22 cellular contexts compared by ENCODE assay signal in genomic region chr13:26686285-26686684, GRCh38.
DNase-seq lines count a peak whose midpoint lies in the region; TF ChIP-seq lines count a peak whose summit lies in the region.
"Had no signal": no experiment of that assay in that cellular context is flagged by ENCODE, and none has a peak within 500 bp of the region (broad histone marks: within the 10 kb centered on the region; RNA-seq: fewer than 3 reads in every experiment).

No MANE protein-coding gene starts in this region.

- no peak overlapping the region for H3K4me3 ChIP-seq in BLaER1
- no peak overlapping the region for H3K4me3 ChIP-seq in BLaER1 treated with 17β-estradiol and CSF1 and Interleukin-3, amounts not matched to agents 10 nM and 100 nM
- H3K4me3 ChIP-seq: GM12878 had no signal

- H3K27me3 Mint-ChIP-seq in chondrocyte (ENCODE audit: low read depth) = no peaks in the 10 kb centered on the region
- H3K27me3 Mint-ChIP-seq in activated T-cell treated with anti-CD3 and anti-CD28 coated beads, Interleukin-2, amount 50 U/mL, for 24 hours = peaks cover 12% of the 10 kb centered on the region

- no peak overlapping the region for H3K9ac ChIP-seq in BLaER1
- H3K9ac ChIP-seq in BLaER1 treated with 17β-estradiol and CSF1 and Interleukin-3, amounts not matched to agents 10 nM and 100 nM = no peak overlapping the region

- peaks cover 21% of the 10 kb centered on the region for H3K9me3 ChIP-seq in BLaER1
- H3K9me3 ChIP-seq in BLaER1 treated with 17β-estradiol and CSF1 and Interleukin-3, amounts not matched to agents 10 nM and 100 nM (replicated peaks in 1 of 11) = peaks cover 18 to 24% (median 22%) of the 10 kb centered on the region in 11 experiments
- H3K9me3 ChIP-seq: BE2C had no signal

- peaks cover 44% of the 10 kb centered on the region for H3K36me3 Mint-ChIP-seq in chondrocyte (ENCODE audit: low read depth)
- no peaks in the 10 kb centered on the region for H3K36me3 Mint-ChIP-seq in activated T-cell treated with anti-CD3 and anti-CD28 coated beads, Interleukin-2, amount 50 U/mL, for 24 hours (ENCODE audit: low read depth)
- H3K36me3 Mint-ChIP-seq: CD14-positive monocyte; CD4-positive, alpha-beta memory T cell; CD4-positive, CD25-positive, alpha-beta regulatory T cell had no signal

- H3K27ac ChIP-seq in BLaER1 = no peak overlapping the region
- no peak overlapping the region for H3K27ac ChIP-seq in BLaER1 treated with 17β-estradiol and CSF1 and Interleukin-3, amounts not matched to agents 10 nM and 100 nM

- H3K27ac Mint-ChIP-seq in chondrocyte (ENCODE audit: unreplicated experiment) = no peak overlapping the region
- H3K27ac Mint-ChIP-seq in activated T-cell treated with anti-CD3 and anti-CD28 coated beads, Interleukin-2, amount 50 U/mL, for 24 hours = no peak overlapping the region
- H3K27ac Mint-ChIP-seq: CD14-positive monocyte; CD4-positive, alpha-beta memory T cell; CD8-positive, alpha-beta memory T cell had no signal

- peak; percentile 48 for DNase-seq in chondrocyte (ENCODE audit: low spot score)
- DNase-seq in activated CD4-positive, CD25-positive, alpha-beta regulatory T cell (lab: John Stamatoyannopoulos, UW) = no peak
- no peak for DNase-seq in activated T-cell treated with anti-CD3 and anti-CD28 coated beads, Interleukin-2, amount 50 U/mL, for 24 hours
- DNase-seq: 8988T; ACHN; BE2C; C1 segment of cervical spinal cord; CD4-positive, alpha-beta memory T cell; CD4-positive, CD25-positive, alpha-beta regulatory T cell; CD8-positive, alpha-beta memory T cell; COR-L47; DMS 273 treated with DMSO at 0.1 percent for 48 hours; DMS153; DMS53; DMS79; DND-41; EL; GDM1 had no signal

- no peak for TF ChIP-seq CTCF in chondrocyte (IDR thresholded peaks at IDR 0.05)

- peaks cover 12% of the 10 kb centered on the region for H3K4me1 ChIP-seq in BLaER1
- peaks cover 0 to 12% (median 10%) of the 10 kb centered on the region in 10 experiments; a peak in 10 of 20 replicates for H3K4me1 ChIP-seq in BLaER1 treated with 17β-estradiol and CSF1 and Interleukin-3, amounts not matched to agents 10 nM and 100 nM
- H3K4me1 ChIP-seq: BE2C had no signal

- peaks cover 5% of the 10 kb centered on the region for H3K4me1 Mint-ChIP-seq in chondrocyte (ENCODE audit: low read depth)
- H3K4me1 Mint-ChIP-seq in activated T-cell treated with anti-CD3 and anti-CD28 coated beads, Interleukin-2, amount 50 U/mL, for 24 hours (ENCODE audit: low read depth) = no peaks in the 10 kb centered on the region
- H3K4me1 Mint-ChIP-seq: CD14-positive monocyte; CD4-positive, alpha-beta memory T cell; CD4-positive, CD25-positive, alpha-beta regulatory T cell; CD8-positive, alpha-beta memory T cell had no signal

- peaks cover 16% of the 10 kb centered on the region for H3K9me3 Mint-ChIP-seq in chondrocyte (ENCODE audit: low read depth)
- peaks cover 10% of the 10 kb centered on the region for H3K9me3 Mint-ChIP-seq in activated T-cell treated with anti-CD3 and anti-CD28 coated beads, Interleukin-2, amount 50 U/mL, for 24 hours

- H3K27me3 ChIP-seq in BLaER1 = no peaks in the 10 kb centered on the region
- no peaks in the 10 kb centered on the region for H3K27me3 ChIP-seq in BLaER1 treated with 17β-estradiol and CSF1 and Interleukin-3, amounts not matched to agents 10 nM and 100 nM
- H3K27me3 ChIP-seq: BE2C had no signal

- H3K36me3 ChIP-seq in BLaER1 = no peaks in the 10 kb centered on the region
- peaks cover 0 to 7% (median 0%) of the 10 kb centered on the region in 11 experiments; a peak in 3 of 22 replicates for H3K36me3 ChIP-seq in BLaER1 treated with 17β-estradiol and CSF1 and Interleukin-3, amounts not matched to agents 10 nM and 100 nM
- H3K36me3 ChIP-seq: BE2C had no signal

- no peaks in the 10 kb centered on the region for H4K20me1 ChIP-seq in BLaER1
- H4K20me1 ChIP-seq in BLaER1 treated with 17β-estradiol and CSF1 and Interleukin-3, amounts not matched to agents 10 nM and 100 nM = no peaks in the 10 kb centered on the region

- no peak overlapping the region for H3K4me3 Mint-ChIP-seq in chondrocyte (ENCODE audit: unreplicated experiment)
- H3K4me3 Mint-ChIP-seq in activated T-cell treated with anti-CD3 and anti-CD28 coated beads, Interleukin-2, amount 50 U/mL, for 24 hours = no peak overlapping the region
- H3K4me3 Mint-ChIP-seq: CD14-positive monocyte; CD4-positive, alpha-beta memory T cell; CD4-positive, CD25-positive, alpha-beta regulatory T cell; CD8-positive, alpha-beta memory T cell had no signal

- peak overlapping the region; percentile 41; the same call in 1 of the 2 replicates for H3K4me2 ChIP-seq in BLaER1
- H3K4me2 ChIP-seq in BLaER1 treated with 17β-estradiol and CSF1 and Interleukin-3, amounts not matched to agents 10 nM and 100 nM = peak overlapping the region in 8 of 11 experiments; percentile 9 to 63 (median 49); a peak in 9 of 22 replicates
